In genomic region chr10:88849224-88849623, GRCh38 we compare ENCODE assay signal across 17 cellular contexts. TPM values are rescaled to one million over a fixed set of nuclear protein-coding genes. Genes with fewer than 3 reads are reported as not detected.
DNase-seq lines count a peak whose midpoint lies in the region; ATAC-seq, FAIRE-seq and TF ChIP-seq lines count a peak whose summit lies in the region.
"Had no signal": no experiment of that assay in that cellular context is flagged by ENCODE, and none has a peak within 500 bp of the region (broad histone marks: within the 10 kb centered on the region; RNA-seq: fewer than 3 reads in every experiment).

No MANE protein-coding gene starts in this region.

- H3K4me1 ChIP-seq in A549, result peaks cover 33% of the 10 kb centered on the region

- H3K9me3 Mint-ChIP-seq in activated T-helper 17 cell treated with anti-CD3 and anti-CD28 coated beads, Interleukin-2, amount 50 U/mL, for 72 hours, result no peaks in the 10 kb centered on the region
- H3K9me3 Mint-ChIP-seq: stimulated activated naive B cell treated with anti-CD40 and anti-IgM and Interleukin-4, amounts not matched to agents 10 μg/mL and 1 μg/mL and 100 μg/mL, for 72 hours had no signal

- H3K4me3 ChIP-seq in A549 (no peak overlapping the region), fibroblast of pulmonary artery (replicated peaks; ENCODE audit: low read depth, low read length) (no peak overlapping the region)
- H3K4me3 ChIP-seq: K562 had no signal

- peaks cover 5% of the 10 kb centered on the region for H3K27me3 Mint-ChIP-seq in activated T-helper 17 cell treated with anti-CD3 and anti-CD28 coated beads, Interleukin-2, amount 50 U/mL, for 72 hours
- H3K27me3 Mint-ChIP-seq: stimulated activated naive B cell treated with anti-CD40 and anti-IgM and Interleukin-4, amounts not matched to agents 10 μg/mL and 1 μg/mL and 100 μg/mL, for 72 hours had no signal

- peaks cover 13% of the 10 kb centered on the region for H3K4me1 Mint-ChIP-seq in activated T-helper 17 cell treated with anti-CD3 and anti-CD28 coated beads, Interleukin-2, amount 50 U/mL, for 72 hours

- H3K36me3 Mint-ChIP-seq in activated T-helper 17 cell treated with anti-CD3 and anti-CD28 coated beads, Interleukin-2, amount 50 U/mL, for 72 hours (ENCODE audit: low read depth), result peaks cover 5% of the 10 kb centered on the region
- H3K36me3 Mint-ChIP-seq: mesothelial cell of epicardium; stimulated activated naive B cell treated with anti-CD40 and anti-IgM and Interleukin-4, amounts not matched to agents 10 μg/mL and 1 μg/mL and 100 μg/mL, for 72 hours had no signal

- H3K27ac ChIP-seq in A549, result peak overlapping the region in 1 of 2 experiments; percentile 60; a peak in 4 of 6 replicates
- H3K27ac ChIP-seq: C4-2B had no signal

- no peak for TF ChIP-seq CTCF in A549 (IDR thresholded peaks at IDR 0.05)
- no peak for TF ChIP-seq CTCF in fibroblast of pulmonary artery (IDR thresholded peaks at IDR 0.05; ENCODE audit: low read length, missing control alignments)

- DNase-seq in A549 (ENCODE audit: low read depth in 1 of 2, low spot score in 1 of 2) (no peak), GM03348 (ENCODE audit: low spot score) (peak; percentile 8), fibroblast of pulmonary artery (ENCODE audit: low read depth) (peak; percentile 28), SHP77 treated with DMSO at 0.1 percent for 48 hours (lab: John Stamatoyannopoulos, UW) (no peak), OCI-M2 (lab: John Stamatoyannopoulos, UW; ENCODE audit: unreplicated experiment) (no peak), DMS 273 (lab: John Stamatoyannopoulos, UW; ENCODE audit: unreplicated experiment) (no peak)
- DNase-seq: activated CD4-positive, alpha-beta T cell treated with anti-CD3 and anti-CD28 coated beads, Interleukin-2, amount 50 U/mL, for 48 hours; aorta; NCI-H2081 treated with DMSO at 0.1 percent for 48 hours; posterior cingulate gyrus; stimulated activated CD4-positive, alpha-beta T cell treated with anti-CD3 and anti-CD28 coated beads, Interleukin-1b, Interleukin-23, amount 100 ng/mL, for 48 hours; stimulated activated naive B cell treated with anti-CD40 and anti-IgM and Interleukin-4, amounts not matched to agents 10 μg/mL and 1 μg/mL and 100 μg/mL, for 72 hours had no signal

- CTCF ChIA-PET in A549 (lab: Yijun Ruan, JAX), result interaction anchor here (0.7 to 1.1 kb wide), 6 partner anchors 9 to 281 kb away, joined by 3 to 6 read pairs (median 3); no protein-coding TSS in a partner anchor

- TF ChIP-seq EP300 in A549 (IDR thresholded peaks at IDR 0.05), result no peak

- H3K4me2 ChIP-seq in A549, result peak overlapping the region; percentile 40

- WGBS in A549 (ENCODE audit: missing lambda C conversion rate), result 82% methylated on average over 1 of the region's 1 CpG

- no peak for FAIRE-seq in A549 (lab: Jason Lieb, UNC)
- FAIRE-seq: K562 had no signal

- peak overlapping the region; percentile 85 for H3K27ac Mint-ChIP-seq in activated T-helper 17 cell treated with anti-CD3 and anti-CD28 coated beads, Interleukin-2, amount 50 U/mL, for 72 hours
- H3K27ac Mint-ChIP-seq: mesothelial cell of epicardium; stimulated activated naive B cell treated with anti-CD40 and anti-IgM and Interleukin-4, amounts not matched to agents 10 μg/mL and 1 μg/mL and 100 μg/mL, for 72 hours had no signal

- TF ChIP-seq RAD21 in A549 (conservative IDR thresholded peaks at IDR 0.05 in 1 of 2, IDR thresholded peaks at IDR 0.05 in 1 of 2), result no peak

- POLR2A ChIA-PET in A549 (lab: Yijun Ruan, JAX), result no interaction called here

- no peaks in the 10 kb centered on the region for H3K9me3 ChIP-seq in A549

- ATAC-seq in A549 (no peak), HG03439 (IDR thresholded peaks at IDR 0.05; ENCODE audit: unreplicated experiment) (no peak)
- ATAC-seq in activated T-helper 17 cell treated with anti-CD3 and anti-CD28 coated beads, Interleukin-2, amount 50 U/mL, for 72 hours (replicated peaks), result peak; percentile 90
- ATAC-seq: K562; stimulated activated naive B cell treated with anti-CD40 and anti-IgM and Interleukin-4, amounts not matched to agents 10 μg/mL and 1 μg/mL and 100 μg/mL, for 72 hours had no signal

- H3K4me3 Mint-ChIP-seq in activated T-helper 17 cell treated with anti-CD3 and anti-CD28 coated beads, Interleukin-2, amount 50 U/mL, for 72 hours, result peak overlapping the region; percentile 35
- H3K4me3 Mint-ChIP-seq: mesothelial cell of epicardium; stimulated activated naive B cell treated with anti-CD40 and anti-IgM and Interleukin-4, amounts not matched to agents 10 μg/mL and 1 μg/mL and 100 μg/mL, for 72 hours had no signal

- TF ChIP-seq POLR2A in A549 (IDR thresholded peaks at IDR 0.05; ENCODE audit: low read length), result no peak

TF ChIP-seq in A549, 52 proteins besides CTCF, POLR2A, EP300 and RAD21 (continues in another document):
- no peak for TF ChIP-seq HOXB5 (CRISPR knock-in tag; IDR thresholded peaks at IDR 0.05)
- TF ChIP-seq ELK1 (IDR thresholded peaks at IDR 0.05; ENCODE audit: low read depth, low read length), result no peak
- no peak for TF ChIP-seq ATOH8 (CRISPR knock-in tag; IDR thresholded peaks at IDR 0.05; ENCODE audit: low read depth)
- TF ChIP-seq RARB (CRISPR knock-in tag; IDR thresholded peaks at IDR 0.05), result no peak
- TF ChIP-seq REST (IDR thresholded peaks at IDR 0.05), result no peak
- no peak for TF ChIP-seq RCOR1 (IDR thresholded peaks at IDR 0.05; ENCODE audit: low read depth, low read length)
- no peak for TF ChIP-seq CBX8 (IDR thresholded peaks at IDR 0.05)
- TF ChIP-seq MAX (IDR thresholded peaks at IDR 0.05), result no peak

RNA-seq across cellular contexts. Expression of gene ANKRD22, which starts 2.4 kb away (rescaled TPM):
- 0.59 and 0.60 TPM in 2 replicates for polyA plus RNA-seq in A549 (2011; rRNA removed)
- polyA plus RNA-seq in A549 (2012; cell fraction: cytosol; rRNA removed), result 0.04 and 0.05 TPM in 2 replicates
- polyA plus RNA-seq in A549 (2012; cell fraction: nucleus; rRNA removed), result 0.07 TPM in 1 of 2 replicates, not detected in the other
- 0.29 to 0.53 TPM (median 0.43 TPM) in 3 replicates for polyA plus RNA-seq in A549 (2017; fragmentation: RNase III; extraction: RNeasy Plus Mini Kit Qiagen cat#74134 plus additional on column Dnase treatment)
- polyA minus RNA-seq in A549 (2011; rRNA and poly(A)+ RNA removed), result not detected in 2 replicates
- total RNA-seq in activated T-helper 17 cell treated with anti-CD3 and anti-CD28 coated beads, Interleukin-2, amount 50 U/mL, for 72 hours, result 1 to 10 TPM in 1 of 2 donors, under 1 TPM in 1; 0.21 to 5.9 TPM
- total RNA-seq: K562 had no signal
- polyA plus RNA-seq: K562 had no signal

RNA-seq across cellular contexts. Expression of gene STAMBPL1, which starts 30.8 kb away (rescaled TPM):
- polyA plus RNA-seq in A549 (2011; rRNA removed), result 28.9 and 32.1 TPM in 2 replicates
- 18.2 and 18.8 TPM in 2 replicates for polyA plus RNA-seq in A549 (2012; cell fraction: cytosol; rRNA removed)
- polyA plus RNA-seq in A549 (2012; cell fraction: nucleus; rRNA removed), result 23.8 and 58.1 TPM in 2 replicates
- polyA plus RNA-seq in A549 (2017; fragmentation: RNase III; extraction: RNeasy Plus Mini Kit Qiagen cat#74134 plus additional on column Dnase treatment), result 25.8 to 29.0 TPM (median 28.2 TPM) in 3 replicates
- polyA minus RNA-seq in A549 (2011; rRNA and poly(A)+ RNA removed), result 14.5 and 15.7 TPM in 2 replicates
- 10 to 100 TPM; 27.6 to 72.5 TPM for total RNA-seq in activated T-helper 17 cell treated with anti-CD3 and anti-CD28 coated beads, Interleukin-2, amount 50 U/mL, for 72 hours
- polyA plus RNA-seq: K562 had no signal

RNA-seq across cellular contexts. Expression of gene LIPM, which starts 46.7 kb away (rescaled TPM):
- polyA plus RNA-seq in A549 (2011; rRNA removed) (not detected in 2 replicates), A549 (2017; fragmentation: RNase III; extraction: RNeasy Plus Mini Kit Qiagen cat#74134 plus additional on column Dnase treatment) (not detected in 3 replicates)
- polyA plus RNA-seq in A549 (2012; cell fraction: cytosol; rRNA removed), result not detected in 2 replicates
- polyA plus RNA-seq in A549 (2012; cell fraction: nucleus; rRNA removed), result not detected in 2 replicates
- polyA minus RNA-seq in A549 (2011; rRNA and poly(A)+ RNA removed), result not detected in 2 replicates
- not detected for total RNA-seq in activated T-helper 17 cell treated with anti-CD3 and anti-CD28 coated beads, Interleukin-2, amount 50 U/mL, for 72 hours
- total RNA-seq: aorta, K562, mesothelial cell of epicardium had no signal
- polyA plus RNA-seq: aorta, K562 had no signal

Comparison
In these comparisons a context has a peak if more than half of its experiments do, and no peak if none do; other contexts are left out.
1. DNase-seq: peak in GM03348 (single experiment) and fibroblast of pulmonary artery (single experiment); none in A549 (0 of 2), SHP77 treated with DMSO at 0.1 percent for 48 hours (single experiment), OCI-M2 (single experiment) and DMS 273 (single experiment).